ENCODE assay signal across 11 cellular contexts in genomic region chr1:235945775-235946565, GRCh38.
DNase-seq lines count a peak whose midpoint lies in the region; ATAC-seq and TF ChIP-seq lines count a peak whose summit lies in the region.
"Had no signal": no experiment of that assay in that cellular context is flagged by ENCODE, and none has a peak within 500 bp of the region (broad histone marks: within the 10 kb centered on the region; RNA-seq: fewer than 3 reads in every experiment).

No MANE protein-coding gene starts in this region.

- POLR2A ChIA-PET in HEK293 (lab: Yijun Ruan, JAX) (interaction anchor here (1.2 kb wide), 1 partner anchor 441 kb away, joined by 7 read pairs; no protein-coding TSS in a partner anchor), Panc1 (lab: Charles Lee) (interaction anchor here (0.5 kb wide), 2 partner anchors 26 to 89 kb away, joined by 3 to 15 read pairs; no protein-coding TSS in a partner anchor), PC-3 (lab: Charles Lee; ENCODE audit: unreplicated experiment) (no interaction called here)
- POLR2A ChIA-PET in naive thymus-derived CD4-positive, alpha-beta T cell (lab: Charles Lee) = no interaction called here

- BruUV-seq in Panc1 (replicated peaks; lab: Mats Ljungman, UMichigan) (no TSS peak), PC-3 (replicated peaks; lab: Mats Ljungman, UMichigan) (no TSS peak)

- H3K9ac ChIP-seq in PC-3 (ENCODE audit: low read length) = no peak overlapping the region

- H3K27ac Mint-ChIP-seq in naive thymus-derived CD4-positive, alpha-beta T cell = peak overlapping the region in 2 of 9 donors; percentile 32 to 79
- H3K27ac Mint-ChIP-seq: activated naive CD4-positive, alpha-beta T cell treated with anti-CD3 and anti-CD28 coated beads, Interleukin-2, amount 50 U/mL, for 24 hours had no signal

- peaks cover 0 to 5% (median 0%) of the 10 kb centered on the region in 5 donors for H3K27me3 Mint-ChIP-seq in naive thymus-derived CD4-positive, alpha-beta T cell
- H3K27me3 Mint-ChIP-seq: activated naive CD4-positive, alpha-beta T cell treated with anti-CD3 and anti-CD28 coated beads, Interleukin-2, amount 50 U/mL, for 24 hours had no signal

- H3K4me2 ChIP-seq in PC-3 (ENCODE audit: low read length) = no peak overlapping the region

- DNase-seq in Panc1 (ENCODE audit: low read depth, low spot score) (no peak), NCI-H69 (lab: John Stamatoyannopoulos, UW) (no peak), PC-3 (no peak), inferior parietal cortex (ENCODE audit: extremely low spot score) (no peak)
- no peak for DNase-seq in naive thymus-derived CD4-positive, alpha-beta T cell
- DNase-seq: glutamatergic neuron, SHP77 treated with DMSO at 0.1 percent for 48 hours had no signal

- H3K9me3 ChIP-seq in HEK293 (ENCODE audit: control insufficient read depth, insufficient read depth, low read depth, low read length) = no peaks in the 10 kb centered on the region
- H3K9me3 ChIP-seq in Panc1 (ENCODE audit: control insufficient read depth, insufficient read depth, low read depth, low read length) = no peaks in the 10 kb centered on the region
- no peaks in the 10 kb centered on the region for H3K9me3 ChIP-seq in naive thymus-derived CD4-positive, alpha-beta T cell (ENCODE audit: control insufficient read depth in 2 of 3, low read length in 3 of 3)
- no peaks in the 10 kb centered on the region for H3K9me3 ChIP-seq in PC-3 (ENCODE audit: low read length)

- in situ Hi-C loops in Panc1 (cut with HindIII; ENCODE audit: low pct_unique_long_range_greater_than_20kb, low sequenced_read_pairs) = no loop called here

- intact Hi-C loops in Panc1 (cut with micrococcal nuclease; ENCODE audit: unreplicated experiment) (no loop called here), PC-3 (cut with micrococcal nuclease) (loop anchor here (1.0 kb wide), 1 partner anchor 80 kb away; the partner anchor contains the start of gene LYST)
- intact Hi-C loops in naive thymus-derived CD4-positive, alpha-beta T cell (cut with micrococcal nuclease) = no loop called here

- H3K27me3 ChIP-seq in Panc1 (ENCODE audit: control insufficient read depth, insufficient read depth, low read length) = no peaks in the 10 kb centered on the region
- no peaks in the 10 kb centered on the region for H3K27me3 ChIP-seq in naive thymus-derived CD4-positive, alpha-beta T cell (ENCODE audit: control insufficient read depth in 2 of 2, insufficient read depth in 2 of 2, low read length in 2 of 2)
- H3K27me3 ChIP-seq in PC-3 (ENCODE audit: low read length) = no peaks in the 10 kb centered on the region

- CTCF ChIA-PET in HEK293 (lab: Yijun Ruan, JAX) = interaction anchor here (0.7 to 2.1 kb wide), 13 partner anchors 11 to 432 kb away, joined by 3 to 8 read pairs (median 4); no protein-coding TSS in a partner anchor
- CTCF ChIA-PET in Panc1 (lab: Charles Lee) = no interaction called here
- CTCF ChIA-PET in naive thymus-derived CD4-positive, alpha-beta T cell (lab: Charles Lee) = interaction anchor here (0.6 to 0.7 kb wide), 2 partner anchors 80 to 100 kb away, joined by 3 read pairs; no protein-coding TSS in a partner anchor
- CTCF ChIA-PET in PC-3 (lab: Charles Lee) = interaction anchor here (0.9 kb wide), 1 partner anchor 22 kb away, joined by 3 read pairs; no protein-coding TSS in a partner anchor

- no peak for TF ChIP-seq CTCF in HEK293 (tag by site-specific recombination; IDR thresholded peaks at IDR 0.05)
- no peak for TF ChIP-seq CTCF in Panc1 (IDR thresholded peaks at IDR 0.05)
- TF ChIP-seq CTCF in PC-3 (conservative IDR thresholded peaks at IDR 0.05; ENCODE audit: low read depth, low read length) = no peak

- no peak overlapping the region for H3K4me3 ChIP-seq in HEK293 (ENCODE audit: low read depth, low read length)
- H3K4me3 ChIP-seq in Panc1 (ENCODE audit: low read depth in 2 of 2, low read length in 2 of 2) = no peak overlapping the region
- H3K4me3 ChIP-seq in naive thymus-derived CD4-positive, alpha-beta T cell (ENCODE audit: low read length) = no peak overlapping the region
- no peak overlapping the region for H3K4me3 ChIP-seq in PC-3 (ENCODE audit: low read length)

- H3K9me3 Mint-ChIP-seq in naive thymus-derived CD4-positive, alpha-beta T cell = no peaks in the 10 kb centered on the region
- H3K9me3 Mint-ChIP-seq: activated naive CD4-positive, alpha-beta T cell treated with anti-CD3 and anti-CD28 coated beads, Interleukin-2, amount 50 U/mL, for 24 hours had no signal

- H3K4me3 Mint-ChIP-seq in naive thymus-derived CD4-positive, alpha-beta T cell = no peak overlapping the region
- H3K4me3 Mint-ChIP-seq: activated naive CD4-positive, alpha-beta T cell treated with anti-CD3 and anti-CD28 coated beads, Interleukin-2, amount 50 U/mL, for 24 hours had no signal

- H2AFZ ChIP-seq in PC-3 (ENCODE audit: low read length) = no peak overlapping the region

- H3K79me2 ChIP-seq in PC-3 (ENCODE audit: low read length) = no peaks in the 10 kb centered on the region

- H3K4me1 ChIP-seq in HEK293 (ENCODE audit: control insufficient read depth, insufficient read depth, low read length) = no peaks in the 10 kb centered on the region
- H3K4me1 ChIP-seq in Panc1 (ENCODE audit: control insufficient read depth, insufficient read depth, low read length) = peaks cover 14% of the 10 kb centered on the region
- H3K4me1 ChIP-seq in naive thymus-derived CD4-positive, alpha-beta T cell (ENCODE audit: control insufficient read depth in 2 of 2, insufficient read depth in 2 of 2, low read length in 2 of 2) = no peaks in the 10 kb centered on the region
- peaks cover 24% of the 10 kb centered on the region for H3K4me1 ChIP-seq in PC-3 (ENCODE audit: insufficient read depth, low read length)

- H3K27ac ChIP-seq in HEK293 (ENCODE audit: extremely low read depth, low read depth, low read length) (no peak overlapping the region), Panc1 (ENCODE audit: low read length) (peak overlapping the region; percentile 13), PC-3 (ENCODE audit: low read length) (no peak overlapping the region)
- H3K27ac ChIP-seq in naive thymus-derived CD4-positive, alpha-beta T cell (ENCODE audit: low read depth, low read length) = no peak overlapping the region

- H3K9me2 ChIP-seq in PC-3 (replicated peaks; ENCODE audit: low read length) = no peaks in the 10 kb centered on the region

- H3K36me3 ChIP-seq in HEK293 (ENCODE audit: control insufficient read depth in 2 of 2, insufficient read depth in 1 of 2, low read length in 2 of 2) = no peaks in the 10 kb centered on the region
- no peaks in the 10 kb centered on the region for H3K36me3 ChIP-seq in Panc1 (ENCODE audit: control insufficient read depth, insufficient read depth, low read length)
- no peaks in the 10 kb centered on the region for H3K36me3 ChIP-seq in naive thymus-derived CD4-positive, alpha-beta T cell (ENCODE audit: control insufficient read depth in 2 of 3, insufficient read depth in 3 of 3, low read length in 3 of 3)
- no peaks in the 10 kb centered on the region for H3K36me3 ChIP-seq in PC-3 (ENCODE audit: low read depth, low read length)

- no peaks in the 10 kb centered on the region for H3K36me3 Mint-ChIP-seq in naive thymus-derived CD4-positive, alpha-beta T cell

- no peaks in the 10 kb centered on the region for H3F3A ChIP-seq in PC-3 (ENCODE audit: low read length, unreplicated experiment)

- H3K4me1 Mint-ChIP-seq in naive thymus-derived CD4-positive, alpha-beta T cell = peaks cover 4 to 21% (median 7%) of the 10 kb centered on the region in 7 donors
- H3K4me1 Mint-ChIP-seq: activated naive CD4-positive, alpha-beta T cell treated with anti-CD3 and anti-CD28 coated beads, Interleukin-2, amount 50 U/mL, for 24 hours had no signal

- no peaks in the 10 kb centered on the region for H4K20me1 ChIP-seq in PC-3 (ENCODE audit: low read length)

- ATAC-seq in GM18517 (IDR thresholded peaks at IDR 0.05; ENCODE audit: unreplicated experiment) (peak; percentile 51), Panc1 (peak; percentile 26), PC-3 (no peak), HG03439 (IDR thresholded peaks at IDR 0.05; ENCODE audit: unreplicated experiment) (no peak)
- peak; percentile 83 for ATAC-seq in naive thymus-derived CD4-positive, alpha-beta T cell

TF ChIP-seq in HEK293, 187 proteins besides CTCF, POLR2A, EP300 and RAD21:
- TF ChIP-seq, protein P1, sequence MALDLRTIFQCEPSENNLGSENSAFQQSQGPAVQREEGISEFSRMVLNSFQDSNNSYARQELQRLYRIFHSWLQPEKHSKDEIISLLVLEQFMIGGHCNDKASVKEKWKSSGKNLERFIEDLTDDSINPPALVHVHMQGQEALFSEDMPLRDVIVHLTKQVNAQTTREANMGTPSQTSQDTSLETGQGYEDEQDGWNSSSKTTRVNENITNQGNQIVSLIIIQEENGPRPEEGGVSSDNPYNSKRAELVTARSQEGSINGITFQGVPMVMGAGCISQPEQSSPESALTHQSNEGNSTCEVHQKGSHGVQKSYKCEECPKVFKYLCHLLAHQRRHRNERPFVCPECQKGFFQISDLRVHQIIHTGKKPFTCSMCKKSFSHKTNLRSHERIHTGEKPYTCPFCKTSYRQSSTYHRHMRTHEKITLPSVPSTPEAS (tag by site-specific recombination; IDR thresholded peaks at IDR 0.05) = peak; percentile 88
- no peak for TF ChIP-seq ZNF610 (tag by site-specific recombination; IDR thresholded peaks at IDR 0.05; ENCODE audit: borderline replicate concordance)
- TF ChIP-seq ZBTB20 (tag by site-specific recombination; IDR thresholded peaks at IDR 0.05) = peak; percentile 44; the same call in 1 of the 2 replicates
- TF ChIP-seq, protein P2, sequence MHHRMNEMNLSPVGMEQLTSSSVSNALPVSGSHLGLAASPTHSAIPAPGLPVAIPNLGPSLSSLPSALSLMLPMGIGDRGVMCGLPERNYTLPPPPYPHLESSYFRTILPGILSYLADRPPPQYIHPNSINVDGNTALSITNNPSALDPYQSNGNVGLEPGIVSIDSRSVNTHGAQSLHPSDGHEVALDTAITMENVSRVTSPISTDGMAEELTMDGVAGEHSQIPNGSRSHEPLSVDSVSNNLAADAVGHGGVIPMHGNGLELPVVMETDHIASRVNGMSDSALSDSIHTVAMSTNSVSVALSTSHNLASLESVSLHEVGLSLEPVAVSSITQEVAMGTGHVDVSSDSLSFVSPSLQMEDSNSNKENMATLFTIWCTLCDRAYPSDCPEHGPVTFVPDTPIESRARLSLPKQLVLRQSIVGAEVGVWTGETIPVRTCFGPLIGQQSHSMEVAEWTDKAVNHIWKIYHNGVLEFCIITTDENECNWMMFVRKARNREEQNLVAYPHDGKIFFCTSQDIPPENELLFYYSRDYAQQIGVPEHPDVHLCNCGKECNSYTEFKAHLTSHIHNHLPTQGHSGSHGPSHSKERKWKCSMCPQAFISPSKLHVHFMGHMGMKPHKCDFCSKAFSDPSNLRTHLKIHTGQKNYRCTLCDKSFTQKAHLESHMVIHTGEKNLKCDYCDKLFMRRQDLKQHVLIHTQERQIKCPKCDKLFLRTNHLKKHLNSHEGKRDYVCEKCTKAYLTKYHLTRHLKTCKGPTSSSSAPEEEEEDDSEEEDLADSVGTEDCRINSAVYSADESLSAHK (tag by site-specific recombination; IDR thresholded peaks at IDR 0.05) = no peak

Comparison
In these comparisons a context has a peak if more than half of its experiments do, and no peak if none do; other contexts are left out.
1. ATAC-seq: peak in GM18517 (single experiment), Panc1 (single experiment) and naive thymus-derived CD4-positive, alpha-beta T cell (single experiment); none in PC-3 (single experiment) and HG03439 (single experiment).
2. POLR2A ChIA-PET loops: an anchor here in HEK293 (1.2 kb wide) and Panc1 (0.5 kb wide); none called in naive thymus-derived CD4-positive, alpha-beta T cell and PC-3.